ENCODE assay signal across 8 cellular contexts in genomic region chr12:55829967-55830600, GRCh38. TPM values are rescaled to one million over a fixed set of nuclear protein-coding genes. Genes with fewer than 3 reads are reported as not detected.
DNase-seq lines count a peak whose midpoint lies in the region; ATAC-seq and TF ChIP-seq lines count a peak whose summit lies in the region.

No MANE protein-coding gene starts in this region.

- no peaks in the 10 kb centered on the region for H3K27me3 ChIP-seq in ectodermal cell (ENCODE audit: control insufficient read depth, insufficient read depth, low read length, poor library complexity, severe bottlenecking)
- no peaks in the 10 kb centered on the region for H3K27me3 ChIP-seq in lower lobe of right lung (ENCODE audit: low read depth)
- H3K27me3 ChIP-seq in stomach = no peaks in the 10 kb centered on the region

- peaks cover 5% of the 10 kb centered on the region for H3K36me3 ChIP-seq in ectodermal cell (ENCODE audit: control insufficient read depth, insufficient read depth, low read length)
- H3K36me3 ChIP-seq in lower lobe of right lung = peaks cover 13% of the 10 kb centered on the region
- H3K36me3 ChIP-seq in stomach = peaks cover 0 to 5% (median 2%) of the 10 kb centered on the region in 4 donors

- TF ChIP-seq EP300 in stomach (IDR thresholded peaks at IDR 0.05) = no peak

- intact Hi-C loops in lower lobe of right lung (cut with DNase I) (no loop called here), stomach (cut with DNase I; ENCODE audit: low total_unique reads) (loop anchor here (5.0 kb wide), 1 partner anchor 92 kb away; no protein-coding TSS in a partner anchor)

- peak; percentile 79 for DNase-seq in COLO829 (ENCODE audit: low spot score)
- peak; percentile 77 for DNase-seq in lower lobe of right lung
- peak; percentile 58 for DNase-seq in stomach
- no peak for DNase-seq in NCI-H1694 treated with DMSO at 0.1 percent for 48 hours (lab: John Stamatoyannopoulos, UW)

- peak overlapping the region; percentile 86 for H3K4me3 ChIP-seq in WI38 (ENCODE audit: low read depth, low read length)
- H3K4me3 ChIP-seq in ectodermal cell (ENCODE audit: insufficient read depth, low read depth, low read length) = peak overlapping the region; percentile 88
- peak overlapping the region; percentile 93 for H3K4me3 ChIP-seq in lower lobe of right lung
- peak overlapping the region; percentile 88 to 98 (median 92) for H3K4me3 ChIP-seq in stomach

- ATAC-seq in GM19395 (IDR thresholded peaks at IDR 0.05; ENCODE audit: unreplicated experiment) (peak; percentile 33), HG03520 (IDR thresholded peaks at IDR 0.05; ENCODE audit: unreplicated experiment) (peak; percentile 5), lower lobe of right lung (peak; percentile 34 to 46)

- TF ChIP-seq CTCF in WI38 (IDR thresholded peaks at IDR 0.05; ENCODE audit: low read depth, low read length) = no peak
- TF ChIP-seq CTCF in lower lobe of right lung (IDR thresholded peaks at IDR 0.05) = no peak
- TF ChIP-seq CTCF in stomach (IDR thresholded peaks at IDR 0.05) = no peak

- H3K9me3 ChIP-seq in ectodermal cell (ENCODE audit: control insufficient read depth, low read length) = no peaks in the 10 kb centered on the region
- no peaks in the 10 kb centered on the region for H3K9me3 ChIP-seq in lower lobe of right lung
- no peaks in the 10 kb centered on the region for H3K9me3 ChIP-seq in stomach

- H3K27ac ChIP-seq in ectodermal cell (ENCODE audit: insufficient read depth, low read depth, low read length, poor library complexity, severe bottlenecking) (peak overlapping the region; percentile 94), lower lobe of right lung (peak overlapping the region; percentile 94), stomach (peak overlapping the region; percentile 75 to 99 (median 96))

- 0% methylated on average over 37 of the region's 37 CpGs for WGBS in ectodermal cell, 2 experiments
- WGBS in stomach, 5 donors = 0 to 1% (median 0%) methylated on average over 33 to 37 of the region's 37 CpGs

- TF ChIP-seq POLR2A in stomach (IDR thresholded peaks at IDR 0.05) = no peak

- H3K4me1 ChIP-seq in ectodermal cell (ENCODE audit: control insufficient read depth, insufficient read depth, low read length) = peaks cover 12% of the 10 kb centered on the region
- peaks cover 54% of the 10 kb centered on the region for H3K4me1 ChIP-seq in lower lobe of right lung
- H3K4me1 ChIP-seq in stomach = peaks cover 30 to 69% (median 58%) of the 10 kb centered on the region in 4 donors

RNA-seq across cellular contexts. Expression of gene DNAJC14, which starts 0.7 kb away (rescaled TPM):
- 40.9 TPM for polyA plus RNA-seq in ectodermal cell (2013, experiment 1 of 4)
- 44.4 TPM for polyA plus RNA-seq in ectodermal cell (2013, experiment 2 of 4)
- 29.2 TPM for polyA plus RNA-seq in ectodermal cell (2013, experiment 3 of 4)
- polyA plus RNA-seq in ectodermal cell (2013, experiment 4 of 4) = 33.4 TPM
- 35.7 TPM for total RNA-seq in lower lobe of right lung
- 10 to 100 TPM in 3 of 5 donors, 1 to 10 TPM in 2; 7.2 to 30.8 (median 12.5) TPM for total RNA-seq in stomach
- 10 to 100 TPM in 2 of 3 donors, 1 to 10 TPM in 1; 7.8 to 14.0 (median 10.5) TPM for polyA plus RNA-seq in stomach

RNA-seq across cellular contexts. Expression of gene ORMDL2, which starts 12.2 kb away (rescaled TPM):
- polyA plus RNA-seq in ectodermal cell (2013, experiment 1 of 4) = 25.5 TPM
- 34.3 TPM for polyA plus RNA-seq in ectodermal cell (2013, experiment 2 of 4)
- polyA plus RNA-seq in ectodermal cell (2013, experiment 3 of 4) = 25.9 TPM
- 28.3 TPM for polyA plus RNA-seq in ectodermal cell (2013, experiment 4 of 4)
- total RNA-seq in lower lobe of right lung (49.6 TPM), stomach (10 to 100 TPM in 1 of 5 donors, 1 to 10 TPM in 2, under 1 TPM in 1, not detected in 1; 0.89 to 12.7 (median 4.3) TPM)
- polyA plus RNA-seq in stomach = 10 to 100 TPM; 16.8 to 53.9 (median 33.7) TPM

RNA-seq across cellular contexts. Expression of gene SARNP, which starts 12.6 kb away (rescaled TPM):
- 160 TPM for polyA plus RNA-seq in ectodermal cell (2013, experiment 1 of 4)
- 147 TPM for polyA plus RNA-seq in ectodermal cell (2013, experiment 2 of 4)
- 154 TPM for polyA plus RNA-seq in ectodermal cell (2013, experiment 3 of 4)
- 166 TPM for polyA plus RNA-seq in ectodermal cell (2013, experiment 4 of 4)
- 40.1 TPM for total RNA-seq in lower lobe of right lung
- total RNA-seq in stomach = 100 to 1,000 TPM in 1 of 5 donors, 10 to 100 TPM in 4; 16.1 to 200 (median 60.1) TPM
- polyA plus RNA-seq in stomach = 10 to 100 TPM; 93.1 to 99.3 (median 94.2) TPM

RNA-seq across cellular contexts. Expression of gene MMP19, which starts 12.7 kb away (rescaled TPM):
- 1.0 TPM for polyA plus RNA-seq in ectodermal cell (2013, experiment 1 of 4)
- polyA plus RNA-seq in ectodermal cell (2013, experiment 2 of 4) = 0.34 TPM
- 0.85 TPM for polyA plus RNA-seq in ectodermal cell (2013, experiment 3 of 4)
- 0.41 TPM for polyA plus RNA-seq in ectodermal cell (2013, experiment 4 of 4)
- total RNA-seq in lower lobe of right lung = 35.2 TPM
- total RNA-seq in stomach = 10 to 100 TPM in 3 of 5 donors, 1 to 10 TPM in 2; 7.8 to 18.0 (median 11.6) TPM
- polyA plus RNA-seq in stomach = 10 to 100 TPM in 1 of 3 donors, 1 to 10 TPM in 2; 2.7 to 13.0 (median 5.8) TPM
